ENCODE assay signal across 8 cellular contexts in the genomic region with DNA sequence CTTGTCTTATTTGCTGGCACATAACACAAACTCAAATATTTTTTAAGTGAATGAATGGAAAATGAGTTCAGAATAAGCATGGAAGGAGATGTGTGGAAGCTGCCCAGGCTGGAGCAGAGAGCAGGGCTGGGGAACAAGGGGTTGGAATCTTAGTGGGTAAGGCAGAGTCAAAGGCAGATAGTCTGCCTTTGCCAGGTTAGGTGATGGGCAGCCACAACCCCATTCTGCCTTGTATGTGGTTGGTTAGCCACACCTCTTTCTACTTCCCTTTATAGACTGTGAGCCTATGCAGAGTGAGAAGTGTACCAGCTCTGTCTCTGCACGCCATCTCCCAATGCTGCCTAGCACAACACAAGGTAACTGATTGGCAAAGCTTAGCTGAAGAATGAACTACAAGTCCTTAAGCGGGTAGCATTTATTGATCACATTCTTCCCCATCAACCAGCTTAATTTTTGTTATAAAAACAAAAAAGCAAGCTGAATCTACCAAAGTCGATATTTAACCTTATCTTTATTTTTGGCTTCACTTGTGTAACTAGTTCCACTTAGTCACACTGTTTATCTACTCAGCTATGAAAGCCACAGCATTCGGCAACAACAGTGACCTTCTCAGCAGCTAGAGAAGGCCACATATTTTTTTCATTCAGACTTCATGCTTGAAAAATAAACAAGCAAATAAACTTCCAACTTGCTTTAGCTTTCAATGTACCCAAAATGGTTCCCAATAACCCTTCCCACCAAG.
A peak's percentile ranks its signal among the peaks of the same experiment; 100 is the strongest.
DNase-seq lines count a peak whose midpoint lies in the region; ATAC-seq and TF ChIP-seq lines count a peak whose summit lies in the region.

No MANE protein-coding gene starts in this region.

- H3K4me1 ChIP-seq in PC-3 (ENCODE audit: insufficient read depth, low read length) (peaks cover 15% of the 10 kb centered on the region), Peyer's patch (no peaks in the 10 kb centered on the region)

- H3K4me3 ChIP-seq in PC-3 (ENCODE audit: low read length) (no peak overlapping the region), Peyer's patch (no peak overlapping the region)

- H3K36me3 Mint-ChIP-seq in activated naive CD8-positive, alpha-beta T cell treated with anti-CD3 and anti-CD28 coated beads, Interleukin-2, amount 10 ng/mL, durations not matched to agents 7 days and 5 days, result peaks cover 8% of the 10 kb centered on the region
- no peaks in the 10 kb centered on the region for H3K36me3 Mint-ChIP-seq in natural killer cell treated with Interleukin-12 subunit alpha and Interleukin-12 subunit beta and Interleukin-15 and Interleukin-18, amount 100 ng/mL, for 72 hours

- peak; percentile 41 for DNase-seq in PC-3
- DNase-seq in activated naive CD8-positive, alpha-beta T cell treated with anti-CD3 and anti-CD28 coated beads, Interleukin-2, amount 10 ng/mL, durations not matched to agents 7 days and 5 days, result peak; percentile 47
- DNase-seq in natural killer cell treated with Interleukin-12 subunit alpha and Interleukin-12 subunit beta and Interleukin-15 and Interleukin-18, amount 100 ng/mL, for 72 hours (ENCODE audit: low spot score), result no peak
- DNase-seq in Peyer's patch, result no peak
- no peak for DNase-seq in hypothalamus (lab: John Stamatoyannopoulos, UW)
- no peak for DNase-seq in effector CD8-positive, alpha-beta T cell (lab: John Stamatoyannopoulos, UW)

- no peaks in the 10 kb centered on the region for H3K9me3 Mint-ChIP-seq in activated naive CD8-positive, alpha-beta T cell treated with anti-CD3 and anti-CD28 coated beads, Interleukin-2, amount 10 ng/mL, durations not matched to agents 7 days and 5 days
- H3K9me3 Mint-ChIP-seq in natural killer cell treated with Interleukin-12 subunit alpha and Interleukin-12 subunit beta and Interleukin-15 and Interleukin-18, amount 100 ng/mL, for 72 hours, result no peaks in the 10 kb centered on the region

- peak overlapping the region; percentile 71 for H3K27ac Mint-ChIP-seq in activated naive CD8-positive, alpha-beta T cell treated with anti-CD3 and anti-CD28 coated beads, Interleukin-2, amount 10 ng/mL, durations not matched to agents 7 days and 5 days
- H3K27ac Mint-ChIP-seq in natural killer cell treated with Interleukin-12 subunit alpha and Interleukin-12 subunit beta and Interleukin-15 and Interleukin-18, amount 100 ng/mL, for 72 hours, result peak overlapping the region; percentile 28 to 68

- H3F3A ChIP-seq in PC-3 (ENCODE audit: low read length, unreplicated experiment), result no peaks in the 10 kb centered on the region

- no peak overlapping the region for H2AFZ ChIP-seq in PC-3 (ENCODE audit: low read length)

- no peak overlapping the region for H3K9ac ChIP-seq in PC-3 (ENCODE audit: low read length)

- H3K27me3 ChIP-seq in PC-3 (ENCODE audit: low read length) (no peaks in the 10 kb centered on the region), Peyer's patch (no peaks in the 10 kb centered on the region)

- no peaks in the 10 kb centered on the region for H3K27me3 Mint-ChIP-seq in activated naive CD8-positive, alpha-beta T cell treated with anti-CD3 and anti-CD28 coated beads, Interleukin-2, amount 10 ng/mL, durations not matched to agents 7 days and 5 days
- H3K27me3 Mint-ChIP-seq in natural killer cell treated with Interleukin-12 subunit alpha and Interleukin-12 subunit beta and Interleukin-15 and Interleukin-18, amount 100 ng/mL, for 72 hours, result no peaks in the 10 kb centered on the region

- TF ChIP-seq POLR2A in Peyer's patch (IDR thresholded peaks at IDR 0.05), result no peak

- H3K4me1 Mint-ChIP-seq in activated naive CD8-positive, alpha-beta T cell treated with anti-CD3 and anti-CD28 coated beads, Interleukin-2, amount 10 ng/mL, durations not matched to agents 7 days and 5 days, result peaks cover 26% of the 10 kb centered on the region
- H3K4me1 Mint-ChIP-seq in natural killer cell treated with Interleukin-12 subunit alpha and Interleukin-12 subunit beta and Interleukin-15 and Interleukin-18, amount 100 ng/mL, for 72 hours (ENCODE audit: low read depth in 2 of 2), result peaks cover 11 to 14% of the 10 kb centered on the region in 2 donors

- H3K4me2 ChIP-seq in PC-3 (ENCODE audit: low read length), result peak overlapping the region; percentile 15; the same call in 1 of the 2 replicates

- BruUV-seq in PC-3 (replicated peaks; lab: Mats Ljungman, UMichigan), result no TSS peak

- CTCF ChIA-PET in PC-3 (lab: Charles Lee), result interaction anchor here (0.5 kb wide), 1 partner anchor 926 kb away, joined by 3 read pairs; no protein-coding TSS in a partner anchor

- H3K9me3 ChIP-seq in PC-3 (ENCODE audit: low read length) (no peaks in the 10 kb centered on the region), Peyer's patch (no peaks in the 10 kb centered on the region)

- no peaks in the 10 kb centered on the region for H3K36me3 ChIP-seq in PC-3 (ENCODE audit: low read depth, low read length)
- no peaks in the 10 kb centered on the region for H3K36me3 ChIP-seq in Peyer's patch

- POLR2A ChIA-PET in PC-3 (lab: Charles Lee; ENCODE audit: unreplicated experiment), result no interaction called here
- POLR2A ChIA-PET in activated naive CD8-positive, alpha-beta T cell treated with anti-CD3 and anti-CD28 coated beads, Interleukin-2, amount 10 ng/mL, durations not matched to agents 7 days and 5 days (lab: Charles Lee), result interaction anchor here (0.9 to 2.1 kb wide), 7 partner anchors 16 to 89 kb away, joined by 3 to 15 read pairs (median 3); a partner anchor contains a TSS

- ATAC-seq in GM18519 (IDR thresholded peaks at IDR 0.05; ENCODE audit: low FRiP score, unreplicated experiment) (peak; percentile 99), HG02763 (IDR thresholded peaks at IDR 0.05; ENCODE audit: unreplicated experiment) (peak; percentile 98), PC-3 (peak; percentile 55; the same call in 1 of the 2 replicates)
- peak; percentile 100 for ATAC-seq in activated naive CD8-positive, alpha-beta T cell treated with anti-CD3 and anti-CD28 coated beads, Interleukin-2, amount 10 ng/mL, durations not matched to agents 7 days and 5 days (ENCODE audit: low read depth)
- ATAC-seq in natural killer cell treated with Interleukin-12 subunit alpha and Interleukin-12 subunit beta and Interleukin-15 and Interleukin-18, amount 100 ng/mL, for 72 hours, result peak; percentile 81 to 94

- intact Hi-C loops in PC-3 (cut with micrococcal nuclease), result no loop called here

- peak overlapping the region; percentile 47 for H3K4me3 Mint-ChIP-seq in activated naive CD8-positive, alpha-beta T cell treated with anti-CD3 and anti-CD28 coated beads, Interleukin-2, amount 10 ng/mL, durations not matched to agents 7 days and 5 days
- H3K4me3 Mint-ChIP-seq in natural killer cell treated with Interleukin-12 subunit alpha and Interleukin-12 subunit beta and Interleukin-15 and Interleukin-18, amount 100 ng/mL, for 72 hours, result peak overlapping the region; percentile 45

- H3K9me2 ChIP-seq in PC-3 (replicated peaks; ENCODE audit: low read length), result no peaks in the 10 kb centered on the region

- TF ChIP-seq CTCF in PC-3 (conservative IDR thresholded peaks at IDR 0.05; ENCODE audit: low read depth, low read length), result no peak
- no peak for TF ChIP-seq CTCF in Peyer's patch (IDR thresholded peaks at IDR 0.05)

- H3K27ac ChIP-seq in PC-3 (ENCODE audit: low read length), result no peak overlapping the region
- H3K27ac ChIP-seq in Peyer's patch, result no peak overlapping the region

- H3K79me2 ChIP-seq in PC-3 (ENCODE audit: low read length), result no peaks in the 10 kb centered on the region

- no peaks in the 10 kb centered on the region for H4K20me1 ChIP-seq in PC-3 (ENCODE audit: low read length)

Comparison
In these comparisons a context has a peak if more than half of its experiments do, and no peak if none do; other contexts are left out.
1. DNase-seq: peak in PC-3 (single experiment) and activated naive CD8-positive, alpha-beta T cell treated with anti-CD3 and anti-CD28 coated beads, Interleukin-2, amount 10 ng/mL, durations not matched to agents 7 days and 5 days (single experiment); none in natural killer cell treated with Interleukin-12 subunit alpha and Interleukin-12 subunit beta and Interleukin-15 and Interleukin-18, amount 100 ng/mL, for 72 hours (single experiment), Peyer's patch (0 of 3), hypothalamus (0 of 51) and effector CD8-positive, alpha-beta T cell (single experiment).
2. Peak in every context shown above with its lines, with median percentiles within 50 percentile points of each other: ATAC-seq.